9 cellular contexts compared by ENCODE assay signal in genomic region chr9:126151031-126151670, GRCh38.
DNase-seq lines count a peak whose midpoint lies in the region; ATAC-seq and TF ChIP-seq lines count a peak whose summit lies in the region.
"Had no signal": no experiment of that assay in that cellular context is flagged by ENCODE, and none has a peak within 500 bp of the region (broad histone marks: within the 10 kb centered on the region; RNA-seq: fewer than 3 reads in every experiment).

No MANE protein-coding gene starts in this region.

- no peak for TF ChIP-seq CTCF in LNCaP clone FGC (IDR thresholded peaks at IDR 0.05; ENCODE audit: control insufficient read depth, extremely low read depth, insufficient read depth)
- TF ChIP-seq CTCF in fibroblast of lung (conservative IDR thresholded peaks at IDR 0.05 in 1 of 2, IDR thresholded peaks at IDR 0.05 in 1 of 2; ENCODE audit: low read depth in 1 of 2, low read length in 2 of 2) = no peak

- no peak overlapping the region for H3K4me2 ChIP-seq in fibroblast of lung (ENCODE audit: extremely low read depth, insufficient read depth, low read length)

- DNase-seq in LNCaP clone FGC (ENCODE audit: low read depth) = peak; percentile 15
- peak; percentile 85 for DNase-seq in NCI-H2196 treated with DMSO at 0.1 percent for 48 hours (lab: John Stamatoyannopoulos, UW; ENCODE audit: unreplicated experiment)
- peak; percentile 3 to 6 for DNase-seq in fibroblast of lung (ENCODE audit: low read depth in 2 of 2)
- DNase-seq in stimulated activated CD8-positive, alpha-beta memory T cell treated with anti-CD3 and anti-CD28 coated beads, Interleukin-4, amount 100 ng/mL, for 48 hours = peak; percentile 5
- no peak for DNase-seq in HuH-7.5 (ENCODE audit: low spot score)

- no peaks in the 10 kb centered on the region for H3K79me2 ChIP-seq in fibroblast of lung (ENCODE audit: control insufficient read depth, insufficient read depth, low read length)

- H3K9ac ChIP-seq in fibroblast of lung (ENCODE audit: insufficient read depth, low read length) = no peak overlapping the region

- no peak overlapping the region for H2AFZ ChIP-seq in fibroblast of lung (ENCODE audit: low read length)

- H3K4me1 ChIP-seq in fibroblast of lung (ENCODE audit: control insufficient read depth, extremely low read depth, insufficient read depth, low read length) = no peaks in the 10 kb centered on the region
- H3K4me1 ChIP-seq: foreskin keratinocyte had no signal

- ATAC-seq in GM18498 (IDR thresholded peaks at IDR 0.05; ENCODE audit: unreplicated experiment) = no peak
- ATAC-seq in GM19035 (IDR thresholded peaks at IDR 0.05; ENCODE audit: unreplicated experiment) = no peak
- ATAC-seq: K562 had no signal

- no peaks in the 10 kb centered on the region for H3K9me3 ChIP-seq in fibroblast of lung (ENCODE audit: control insufficient read depth, insufficient read depth, low read depth, low read length)

- peaks cover 4% of the 10 kb centered on the region for H3K27me3 ChIP-seq in fibroblast of lung (ENCODE audit: control insufficient read depth, insufficient read depth, low read length)

- no peak overlapping the region for H3K27ac ChIP-seq in fibroblast of lung (ENCODE audit: insufficient read depth, low read length)
- H3K27ac ChIP-seq: foreskin keratinocyte had no signal

- no peaks in the 10 kb centered on the region for H4K20me1 ChIP-seq in fibroblast of lung (ENCODE audit: control insufficient read depth, extremely low read depth, insufficient read depth, low read length)

- no peak overlapping the region for H3K4me3 ChIP-seq in LNCaP clone FGC (ENCODE audit: low read depth, low read length)
- H3K4me3 ChIP-seq in fibroblast of lung (replicated peaks in 1 of 4; ENCODE audit: control extremely low read depth in 1 of 4, insufficient read depth in 1 of 4, low read depth in 3 of 4, low read length in 4 of 4) = no peak overlapping the region
- H3K4me3 ChIP-seq: K562 had no signal

- no peaks in the 10 kb centered on the region for H3K36me3 ChIP-seq in fibroblast of lung (ENCODE audit: control insufficient read depth, insufficient read depth, low read length)
